Comparison of ENCODE assay signal across 8 cellular contexts in genomic region chr15:55403531-55403930, GRCh38. TPM values are rescaled to one million over a fixed set of nuclear protein-coding genes. Genes with fewer than 3 reads are reported as not detected.
DNase-seq lines count a peak whose midpoint lies in the region; ATAC-seq lines count a peak whose summit lies in the region.

No MANE protein-coding gene starts in this region.

- peaks cover 0 to 36% (median 32%) of the 10 kb centered on the region in 5 donors for H3K4me1 ChIP-seq in subcutaneous abdominal adipose tissue (ENCODE audit: control insufficient read depth in 5 of 5, insufficient read depth in 5 of 5, low read length in 5 of 5)

- H3K4me3 Mint-ChIP-seq in activated naive CD4-positive, alpha-beta T cell treated with anti-CD3 and anti-CD28 coated beads for 36 hours, result no peak overlapping the region
- H3K4me3 Mint-ChIP-seq in dendritic cell treated with granulocyte-macrophage colony-stimulating factor and Interleukin-4, amounts not matched to agents 40 ng/mL and 50 ng/mL, for 4 days, result no peak overlapping the region

- H3K4me1 Mint-ChIP-seq in activated naive CD4-positive, alpha-beta T cell treated with anti-CD3 and anti-CD28 coated beads for 36 hours (ENCODE audit: low read depth), result peaks cover 40% of the 10 kb centered on the region
- peaks cover 43% of the 10 kb centered on the region for H3K4me1 Mint-ChIP-seq in dendritic cell treated with granulocyte-macrophage colony-stimulating factor and Interleukin-4, amounts not matched to agents 40 ng/mL and 50 ng/mL, for 4 days (ENCODE audit: low read depth)

- no peak for ATAC-seq in HG03039 (IDR thresholded peaks at IDR 0.05; ENCODE audit: unreplicated experiment)
- no peak for ATAC-seq in HG02642 (IDR thresholded peaks at IDR 0.05; ENCODE audit: poor library complexity, unreplicated experiment)

- H3K36me3 ChIP-seq in subcutaneous abdominal adipose tissue (ENCODE audit: control insufficient read depth in 5 of 5, insufficient read depth in 5 of 5, low read length in 5 of 5), result peaks cover 0 to 2% (median 0%) of the 10 kb centered on the region in 5 donors

- H3K4me3 ChIP-seq in subcutaneous abdominal adipose tissue (ENCODE audit: low read depth in 1 of 5, low read length in 5 of 5), result no peak overlapping the region

- H3K27me3 Mint-ChIP-seq in activated naive CD4-positive, alpha-beta T cell treated with anti-CD3 and anti-CD28 coated beads for 36 hours (ENCODE audit: low read depth), result no peaks in the 10 kb centered on the region
- H3K27me3 Mint-ChIP-seq in dendritic cell treated with granulocyte-macrophage colony-stimulating factor and Interleukin-4, amounts not matched to agents 40 ng/mL and 50 ng/mL, for 4 days, result no peaks in the 10 kb centered on the region

- H3K9ac ChIP-seq in subcutaneous abdominal adipose tissue (ENCODE audit: low read length in 5 of 5), result peak overlapping the region in 4 of 5 donors; percentile 10 to 31 (median 24)

- no peaks in the 10 kb centered on the region for H3K9me3 Mint-ChIP-seq in activated naive CD4-positive, alpha-beta T cell treated with anti-CD3 and anti-CD28 coated beads for 36 hours
- no peaks in the 10 kb centered on the region for H3K9me3 Mint-ChIP-seq in dendritic cell treated with granulocyte-macrophage colony-stimulating factor and Interleukin-4, amounts not matched to agents 40 ng/mL and 50 ng/mL, for 4 days

- no peak for DNase-seq in activated naive CD4-positive, alpha-beta T cell treated with anti-CD3 and anti-CD28 coated beads for 36 hours
- no peak for DNase-seq in activated naive CD4-positive, alpha-beta T cell treated with anti-CD3 and anti-CD28 coated beads, Interleukin-2, amount 50 U/mL, for 16 hours
- peak; percentile 97 for DNase-seq in OCI-M1 (lab: John Stamatoyannopoulos, UW)
- DNase-seq in activated CD4-positive, CD25-positive, alpha-beta regulatory T cell treated with anti-CD3 and anti-CD28 coated beads, Interleukin-2, amount 50 U/mL, for 72 hours, result no peak

- H3K9me3 ChIP-seq in subcutaneous abdominal adipose tissue (ENCODE audit: control insufficient read depth in 5 of 5, low read length in 5 of 5), result no peaks in the 10 kb centered on the region

- H3K27me3 ChIP-seq in subcutaneous abdominal adipose tissue (ENCODE audit: control insufficient read depth in 5 of 5, insufficient read depth in 4 of 5, low read length in 5 of 5), result no peaks in the 10 kb centered on the region

- H3K27ac ChIP-seq in subcutaneous abdominal adipose tissue (ENCODE audit: low read depth, low read length), result peak overlapping the region; percentile 64

- CTCF ChIA-PET in activated naive CD4-positive, alpha-beta T cell treated with anti-CD3 and anti-CD28 coated beads for 36 hours (lab: Charles Lee), result interaction anchor here (3.3 kb wide), 1 partner anchor 31 kb away, joined by 10 read pairs; no protein-coding TSS in a partner anchor

- peak overlapping the region; percentile 38 for H3K27ac Mint-ChIP-seq in activated naive CD4-positive, alpha-beta T cell treated with anti-CD3 and anti-CD28 coated beads for 36 hours
- peak overlapping the region; percentile 82 for H3K27ac Mint-ChIP-seq in dendritic cell treated with granulocyte-macrophage colony-stimulating factor and Interleukin-4, amounts not matched to agents 40 ng/mL and 50 ng/mL, for 4 days

- H3K36me3 Mint-ChIP-seq in activated naive CD4-positive, alpha-beta T cell treated with anti-CD3 and anti-CD28 coated beads for 36 hours (ENCODE audit: low read depth), result peaks cover 5% of the 10 kb centered on the region
- H3K36me3 Mint-ChIP-seq in dendritic cell treated with granulocyte-macrophage colony-stimulating factor and Interleukin-4, amounts not matched to agents 40 ng/mL and 50 ng/mL, for 4 days (ENCODE audit: low read depth), result peaks cover 23% of the 10 kb centered on the region

- intact Hi-C loops in activated naive CD4-positive, alpha-beta T cell treated with anti-CD3 and anti-CD28 coated beads for 36 hours (cut with micrococcal nuclease), result no loop called here
- intact Hi-C loops in dendritic cell treated with granulocyte-macrophage colony-stimulating factor and Interleukin-4, amounts not matched to agents 40 ng/mL and 50 ng/mL, for 4 days (cut with micrococcal nuclease), result loop anchor here (5.0 kb wide), 1 partner anchor 206 kb away; the partner anchor contains the start of gene RSL24D1

RNA-seq across cellular contexts. Expression of gene CCPG1, which starts 4.6 kb away (rescaled TPM):
- 10 to 100 TPM in 1 of 2 experiments, 1 to 10 TPM in 1; 9.8 to 11.6 TPM for total RNA-seq in activated naive CD4-positive, alpha-beta T cell treated with anti-CD3 and anti-CD28 coated beads for 36 hours

RNA-seq across cellular contexts. Expression of gene PIERCE2, which starts 4.8 kb away (rescaled TPM):
- total RNA-seq in activated naive CD4-positive, alpha-beta T cell treated with anti-CD3 and anti-CD28 coated beads for 36 hours, result under 1 TPM; 0.38 to 0.44 TPM
